8 cellular contexts compared by ENCODE assay signal in the genomic region with DNA sequence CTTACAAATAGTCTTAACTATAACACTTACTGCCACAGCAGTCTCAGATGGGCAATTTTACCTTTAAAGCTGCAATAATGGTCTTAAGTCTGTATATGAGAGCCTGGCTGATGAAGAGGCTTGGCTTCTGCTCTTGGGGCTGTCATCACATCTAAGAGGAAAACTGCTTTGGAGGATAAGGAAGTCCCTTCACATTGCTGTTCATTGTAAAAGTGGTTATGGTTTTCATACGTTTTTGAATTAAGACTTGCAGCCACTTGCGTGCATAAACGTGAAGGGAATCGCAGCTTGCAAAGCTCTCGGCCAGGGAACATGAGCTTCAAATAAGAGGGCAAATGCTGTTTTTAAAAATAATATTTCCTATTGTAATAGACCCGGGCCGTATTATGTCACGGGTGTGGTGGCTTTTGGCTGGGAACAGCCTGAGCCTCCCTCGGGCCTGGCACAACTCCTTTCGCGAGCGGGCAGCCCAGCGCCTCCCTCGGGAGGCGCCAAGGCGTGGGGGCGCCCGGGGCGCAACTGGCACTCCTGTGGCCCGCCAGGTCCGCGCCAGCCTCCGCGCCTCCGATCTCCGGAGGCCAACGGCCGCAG. TPM values are rescaled to one million over a fixed set of nuclear protein-coding genes. Genes with fewer than 3 reads are reported as not detected.
DNase-seq lines count a peak whose midpoint lies in the region; ATAC-seq and TF ChIP-seq lines count a peak whose summit lies in the region.

No MANE protein-coding gene starts in this region.

- H3K27me3 ChIP-seq in WERI-Rb-1 (ENCODE audit: insufficient read depth, low read depth, severe bottlenecking) (no peaks in the 10 kb centered on the region), heart left ventricle (peaks cover 0 to 23% (median 0%) of the 10 kb centered on the region in 9 donors)

- H3K27ac ChIP-seq in WERI-Rb-1, result peak overlapping the region; percentile 82
- H3K27ac ChIP-seq in heart left ventricle, result peak overlapping the region in 6 of 12 donors; percentile 23 to 74 (median 64)

- peaks cover 68% of the 10 kb centered on the region for H3K27me3 Mint-ChIP-seq in activated naive CD4-positive, alpha-beta T cell treated with anti-CD3 and anti-CD28 coated beads, Interleukin-2, amount 10 ng/mL, durations not matched to agents 7 days and 5 days

- no peak overlapping the region for H3K27ac Mint-ChIP-seq in activated naive CD4-positive, alpha-beta T cell treated with anti-CD3 and anti-CD28 coated beads, Interleukin-2, amount 10 ng/mL, durations not matched to agents 7 days and 5 days

- CTCF ChIA-PET in activated naive CD4-positive, alpha-beta T cell treated with anti-CD3 and anti-CD28 coated beads, Interleukin-2, amount 10 ng/mL, durations not matched to agents 7 days and 5 days (lab: Charles Lee), result no interaction called here

- peaks cover 0 to 16% (median 6%) of the 10 kb centered on the region in 12 donors for H3K4me1 ChIP-seq in heart left ventricle

- H3K9me3 ChIP-seq in WERI-Rb-1 (ENCODE audit: severe bottlenecking) (no peaks in the 10 kb centered on the region), heart left ventricle (no peaks in the 10 kb centered on the region)

- H3K36me3 ChIP-seq in WERI-Rb-1, result no peaks in the 10 kb centered on the region
- H3K36me3 ChIP-seq in heart left ventricle, result no peaks in the 10 kb centered on the region

- no peak for DNase-seq in activated naive CD4-positive, alpha-beta T cell treated with anti-CD3 and anti-CD28 coated beads, Interleukin-2, amount 10 ng/mL, durations not matched to agents 7 days and 5 days
- no peak for DNase-seq in activated naive CD4-positive, alpha-beta T cell (lab: John Stamatoyannopoulos, UW)
- DNase-seq in WERI-Rb-1 (no peak), heart left ventricle (peak in 1 of 5 donors; percentile 31), retina (peak; percentile 72), HuH-7.5 (ENCODE audit: low spot score) (no peak)

- no peak for TF ChIP-seq POLR2A in heart left ventricle (IDR thresholded peaks at IDR 0.05)

- H3K4me1 Mint-ChIP-seq in activated naive CD4-positive, alpha-beta T cell treated with anti-CD3 and anti-CD28 coated beads, Interleukin-2, amount 10 ng/mL, durations not matched to agents 7 days and 5 days, result peaks cover 4% of the 10 kb centered on the region

- H3K4me3 Mint-ChIP-seq in activated naive CD4-positive, alpha-beta T cell treated with anti-CD3 and anti-CD28 coated beads, Interleukin-2, amount 10 ng/mL, durations not matched to agents 7 days and 5 days, result peak overlapping the region; percentile 37

- no peaks in the 10 kb centered on the region for H3K9me3 Mint-ChIP-seq in activated naive CD4-positive, alpha-beta T cell treated with anti-CD3 and anti-CD28 coated beads, Interleukin-2, amount 10 ng/mL, durations not matched to agents 7 days and 5 days

- no peaks in the 10 kb centered on the region for H3K36me3 Mint-ChIP-seq in activated naive CD4-positive, alpha-beta T cell treated with anti-CD3 and anti-CD28 coated beads, Interleukin-2, amount 10 ng/mL, durations not matched to agents 7 days and 5 days

- TF ChIP-seq CTCF in WERI-Rb-1 (IDR thresholded peaks at IDR 0.05; ENCODE audit: low read depth, low read length) (no peak), heart left ventricle (IDR thresholded peaks at IDR 0.05) (no peak)

- 3 to 10% (median 5%) methylated on average over 16 to 28 of the region's 28 CpGs for WGBS in heart left ventricle, 4 donors

- H3K4me3 ChIP-seq in WERI-Rb-1 (ENCODE audit: low read depth, low read length) (peak overlapping the region; percentile 93), heart left ventricle (peak overlapping the region; percentile 28 to 75 (median 63))

- intact Hi-C loops in heart left ventricle (cut with DNase I), result no loop called here

- ATAC-seq in heart left ventricle (peak in 3 of 4 donors; percentile 41 to 65 (median 53)), HG03025 (IDR thresholded peaks at IDR 0.05; ENCODE audit: low FRiP score, unreplicated experiment) (no peak), GM21528 (IDR thresholded peaks at IDR 0.05; ENCODE audit: low FRiP score, unreplicated experiment) (no peak)

RNA-seq across cellular contexts. Expression of a gene that starts 0.6 kb away (rescaled TPM):
- total RNA-seq in heart left ventricle, result 1 to 10 TPM in 7 of 9 donors, under 1 TPM in 2; 0.86 to 7.7 (median 2.2) TPM
- 1 to 10 TPM in 1 of 2 donors, under 1 TPM in 1; 0.51 to 1.5 TPM for polyA plus RNA-seq in heart left ventricle

RNA-seq across cellular contexts. Expression of a gene that starts 59.9 kb away (rescaled TPM):
- 10 to 100 TPM in 5 of 9 donors, 1 to 10 TPM in 4; 6.7 to 12.5 (median 10.2) TPM for total RNA-seq in heart left ventricle
- 1 to 10 TPM; 2.3 to 7.7 TPM for polyA plus RNA-seq in heart left ventricle

RNA-seq across cellular contexts. Expression of a gene that starts 60.0 kb away (rescaled TPM):
- 10 to 100 TPM; 10.3 to 14.9 (median 11.4) TPM for total RNA-seq in heart left ventricle
- polyA plus RNA-seq in heart left ventricle, result 1 to 10 TPM; 6.2 to 8.6 TPM

Comparison
In these comparisons a context has a peak if more than half of its experiments do, and no peak if none do; other contexts are left out.
1. ATAC-seq: peak in heart left ventricle (3 of 4); none in HG03025 (single experiment) and GM21528 (single experiment).